ENCODE assay signal across 1 cellular context in the genomic region with DNA sequence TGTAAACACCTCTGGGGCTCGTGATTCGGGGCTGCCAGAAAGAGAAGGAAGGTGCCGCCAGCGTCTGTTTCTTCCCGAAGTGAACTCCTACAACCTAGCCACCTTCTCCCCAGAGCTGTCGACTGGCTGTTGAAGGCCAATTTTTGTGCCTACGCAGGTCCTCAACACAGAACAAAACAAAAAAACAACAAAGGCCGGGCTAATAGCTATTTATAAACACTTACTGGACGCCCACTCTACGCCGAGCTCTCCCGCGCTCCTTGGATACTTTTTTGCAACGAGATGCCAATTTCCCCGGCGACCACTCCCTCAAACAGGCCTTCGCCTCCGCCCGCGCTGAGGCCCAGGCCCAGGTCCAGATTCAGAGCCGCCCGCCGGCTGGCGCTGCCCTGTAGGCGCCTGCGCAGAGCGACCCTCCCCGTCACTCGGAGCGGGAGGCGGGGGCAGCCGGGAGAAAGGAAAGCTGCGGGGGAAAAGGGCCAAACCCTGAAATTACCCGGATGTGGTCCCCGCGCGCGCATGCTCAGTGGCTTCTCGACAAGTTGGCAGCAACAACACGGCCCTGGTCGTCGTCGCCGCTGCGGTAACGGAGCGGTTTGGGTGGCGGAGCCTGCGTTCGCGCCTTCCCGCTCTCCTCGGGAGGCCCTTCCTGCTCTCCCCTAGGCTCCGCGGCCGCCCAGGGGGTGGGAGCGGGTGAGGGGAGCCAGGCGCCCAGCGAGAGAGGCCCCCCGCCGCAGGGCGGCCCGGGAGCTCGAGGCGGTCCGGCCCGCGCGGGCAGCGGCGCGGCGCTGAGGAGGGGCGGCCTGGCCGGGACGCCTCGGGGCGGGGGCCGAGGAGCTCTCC.
TF ChIP-seq lines count a peak whose summit lies in the region.

A gene (plus strand): TSS at position 520 of the 843 bp plus-strand sequence. CDS start 16,834 bp downstream, outside the sequence.

TF ChIP-seq in HepG2, 621 proteins besides CTCF, POLR2A, EP300 and RAD21 (continued from another document and continues in another):
- TF ChIP-seq ZNF282 (IDR thresholded peaks at IDR 0.05; ENCODE audit: partially characterized antibody), result no peak
- 0 out of 2 replicates have a peak, but pooled peaks have one; percentile 46 for TF ChIP-seq ZNF788 (CRISPR knock-in tag; IDR thresholded peaks at IDR 0.05; ENCODE audit: borderline replicate concordance)
- TF ChIP-seq MTA3 (CRISPR knock-in tag; IDR thresholded peaks at IDR 0.05), result no peak
- TF ChIP-seq, protein P1, sequence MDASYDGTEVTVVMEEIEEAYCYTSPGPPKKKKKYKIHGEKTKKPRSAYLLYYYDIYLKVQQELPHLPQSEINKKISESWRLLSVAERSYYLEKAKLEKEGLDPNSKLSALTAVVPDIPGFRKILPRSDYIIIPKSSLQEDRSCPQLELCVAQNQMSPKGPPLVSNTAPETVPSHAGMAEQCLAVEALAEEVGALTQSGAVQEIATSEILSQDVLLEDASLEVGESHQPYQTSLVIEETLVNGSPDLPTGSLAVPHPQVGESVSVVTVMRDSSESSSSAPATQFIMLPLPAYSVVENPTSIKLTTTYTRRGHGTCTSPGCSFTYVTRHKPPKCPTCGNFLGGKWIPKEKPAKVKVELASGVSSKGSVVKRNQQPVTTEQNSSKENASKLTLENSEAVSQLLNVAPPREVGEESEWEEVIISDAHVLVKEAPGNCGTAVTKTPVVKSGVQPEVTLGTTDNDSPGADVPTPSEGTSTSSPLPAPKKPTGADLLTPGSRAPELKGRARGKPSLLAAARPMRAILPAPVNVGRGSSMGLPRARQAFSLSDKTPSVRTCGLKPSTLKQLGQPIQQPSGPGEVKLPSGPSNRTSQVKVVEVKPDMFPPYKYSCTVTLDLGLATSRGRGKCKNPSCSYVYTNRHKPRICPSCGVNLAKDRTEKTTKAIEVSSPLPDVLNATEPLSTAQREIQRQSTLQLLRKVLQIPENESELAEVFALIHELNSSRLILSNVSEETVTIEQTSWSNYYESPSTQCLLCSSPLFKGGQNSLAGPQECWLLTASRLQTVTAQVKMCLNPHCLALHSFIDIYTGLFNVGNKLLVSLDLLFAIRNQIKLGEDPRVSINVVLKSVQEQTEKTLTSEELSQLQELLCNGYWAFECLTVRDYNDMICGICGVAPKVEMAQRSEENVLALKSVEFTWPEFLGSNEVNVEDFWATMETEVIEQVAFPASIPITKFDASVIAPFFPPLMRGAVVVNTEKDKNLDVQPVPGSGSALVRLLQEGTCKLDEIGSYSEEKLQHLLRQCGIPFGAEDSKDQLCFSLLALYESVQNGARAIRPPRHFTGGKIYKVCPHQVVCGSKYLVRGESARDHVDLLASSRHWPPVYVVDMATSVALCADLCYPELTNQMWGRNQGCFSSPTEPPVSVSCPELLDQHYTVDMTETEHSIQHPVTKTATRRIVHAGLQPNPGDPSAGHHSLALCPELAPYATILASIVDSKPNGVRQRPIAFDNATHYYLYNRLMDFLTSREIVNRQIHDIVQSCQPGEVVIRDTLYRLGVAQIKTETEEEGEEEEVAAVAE (CRISPR knock-in tag; IDR thresholded peaks at IDR 0.05; ENCODE audit: borderline replicate concordance), result no peak
- 0 out of 2 replicates have a peak, but pooled peaks have one; percentile 17 for TF ChIP-seq ZFYVE20 (CRISPR knock-in tag; IDR thresholded peaks at IDR 0.05; ENCODE audit: borderline replicate concordance, low read depth)
- TF ChIP-seq ZNF777 (CRISPR knock-in tag; IDR thresholded peaks at IDR 0.05), result peak; percentile 49
- TF ChIP-seq NCOA1 (CRISPR knock-in tag; IDR thresholded peaks at IDR 0.05), result no peak
- no peak for TF ChIP-seq ZNF296 (CRISPR knock-in tag; conservative IDR thresholded peaks at IDR 0.05)
- TF ChIP-seq CENPX (CRISPR knock-in tag; IDR thresholded peaks at IDR 0.05), result no peak
- no peak; the same call in 1 of the 2 replicates for TF ChIP-seq ZNF766 (CRISPR knock-in tag; IDR thresholded peaks at IDR 0.05; ENCODE audit: borderline replicate concordance)
- TF ChIP-seq ZNF878 (CRISPR knock-in tag; IDR thresholded peaks at IDR 0.05), result 0 out of 2 replicates have a peak, but pooled peaks have one; percentile 47
- no peak for TF ChIP-seq ZNF329 (CRISPR knock-in tag; IDR thresholded peaks at IDR 0.05; ENCODE audit: low read depth)
- no peak for TF ChIP-seq ZEB1 (IDR thresholded peaks at IDR 0.05; ENCODE audit: insufficient replicate concordance, low read depth)
- no peak for TF ChIP-seq RORA (CRISPR knock-in tag; IDR thresholded peaks at IDR 0.05)
- peak; percentile 63 for TF ChIP-seq ZSCAN29 (CRISPR knock-in tag; conservative IDR thresholded peaks at IDR 0.05)
- TF ChIP-seq NFIB (CRISPR knock-in tag; IDR thresholded peaks at IDR 0.05; ENCODE audit: borderline replicate concordance), result no peak
- TF ChIP-seq ZNF333 (CRISPR knock-in tag; IDR thresholded peaks at IDR 0.05; ENCODE audit: borderline replicate concordance), result 0 out of 2 replicates have a peak, but pooled peaks have one; percentile 43
- TF ChIP-seq ATAD3A (CRISPR knock-in tag; IDR thresholded peaks at IDR 0.05), result no peak
- TF ChIP-seq KLF6 (CRISPR knock-in tag; IDR thresholded peaks at IDR 0.05), result peak; percentile 28; the same call in 1 of the 2 replicates
- no peak for TF ChIP-seq ZNF558 (CRISPR knock-in tag; IDR thresholded peaks at IDR 0.05; ENCODE audit: borderline replicate concordance)
- TF ChIP-seq ZNF274 (CRISPR knock-in tag; IDR thresholded peaks at IDR 0.05), result peak; percentile 85
- TF ChIP-seq, protein P2, sequence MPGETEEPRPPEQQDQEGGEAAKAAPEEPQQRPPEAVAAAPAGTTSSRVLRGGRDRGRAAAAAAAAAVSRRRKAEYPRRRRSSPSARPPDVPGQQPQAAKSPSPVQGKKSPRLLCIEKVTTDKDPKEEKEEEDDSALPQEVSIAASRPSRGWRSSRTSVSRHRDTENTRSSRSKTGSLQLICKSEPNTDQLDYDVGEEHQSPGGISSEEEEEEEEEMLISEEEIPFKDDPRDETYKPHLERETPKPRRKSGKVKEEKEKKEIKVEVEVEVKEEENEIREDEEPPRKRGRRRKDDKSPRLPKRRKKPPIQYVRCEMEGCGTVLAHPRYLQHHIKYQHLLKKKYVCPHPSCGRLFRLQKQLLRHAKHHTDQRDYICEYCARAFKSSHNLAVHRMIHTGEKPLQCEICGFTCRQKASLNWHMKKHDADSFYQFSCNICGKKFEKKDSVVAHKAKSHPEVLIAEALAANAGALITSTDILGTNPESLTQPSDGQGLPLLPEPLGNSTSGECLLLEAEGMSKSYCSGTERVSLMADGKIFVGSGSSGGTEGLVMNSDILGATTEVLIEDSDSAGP (CRISPR knock-in tag; IDR thresholded peaks at IDR 0.05; ENCODE audit: borderline replicate concordance), result peak; percentile 71; the same call in 1 of the 2 replicates
- TF ChIP-seq, protein P3, sequence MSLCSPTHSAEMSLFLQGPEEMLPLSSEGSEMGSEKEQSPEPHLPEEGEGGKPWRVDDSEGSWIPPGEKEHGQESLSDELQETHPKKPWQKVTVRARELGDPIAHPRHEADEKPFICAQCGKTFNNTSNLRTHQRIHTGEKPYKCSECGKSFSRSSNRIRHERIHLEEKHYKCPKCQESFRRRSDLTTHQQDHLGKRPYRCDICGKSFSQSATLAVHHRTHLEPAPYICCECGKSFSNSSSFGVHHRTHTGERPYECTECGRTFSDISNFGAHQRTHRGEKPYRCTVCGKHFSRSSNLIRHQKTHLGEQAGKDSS (CRISPR knock-in tag; IDR thresholded peaks at IDR 0.05; ENCODE audit: borderline replicate concordance, low read depth), result no peak
- TF ChIP-seq BHLHE40 (IDR thresholded peaks at IDR 0.05; ENCODE audit: low read length), result no peak
- no peak for TF ChIP-seq ZNF33A (CRISPR knock-in tag; IDR thresholded peaks at IDR 0.05; ENCODE audit: borderline replicate concordance)
- no peak for TF ChIP-seq ZBTB7B (CRISPR knock-in tag; IDR thresholded peaks at IDR 0.05)
- TF ChIP-seq RFX3 (CRISPR knock-in tag; IDR thresholded peaks at IDR 0.05), result no peak
- 0 out of 2 replicates have a peak, but pooled peaks have one; percentile 26 for TF ChIP-seq ZBTB21 (CRISPR knock-in tag; IDR thresholded peaks at IDR 0.05)
- peak; percentile 95 for TF ChIP-seq ZFX (CRISPR knock-in tag; IDR thresholded peaks at IDR 0.05; ENCODE audit: low read depth)
- peak; percentile 68; the same call in 1 of the 2 replicates for TF ChIP-seq IRX3 (CRISPR knock-in tag; IDR thresholded peaks at IDR 0.05; ENCODE audit: borderline replicate concordance, low read depth)
- TF ChIP-seq, protein P4, sequence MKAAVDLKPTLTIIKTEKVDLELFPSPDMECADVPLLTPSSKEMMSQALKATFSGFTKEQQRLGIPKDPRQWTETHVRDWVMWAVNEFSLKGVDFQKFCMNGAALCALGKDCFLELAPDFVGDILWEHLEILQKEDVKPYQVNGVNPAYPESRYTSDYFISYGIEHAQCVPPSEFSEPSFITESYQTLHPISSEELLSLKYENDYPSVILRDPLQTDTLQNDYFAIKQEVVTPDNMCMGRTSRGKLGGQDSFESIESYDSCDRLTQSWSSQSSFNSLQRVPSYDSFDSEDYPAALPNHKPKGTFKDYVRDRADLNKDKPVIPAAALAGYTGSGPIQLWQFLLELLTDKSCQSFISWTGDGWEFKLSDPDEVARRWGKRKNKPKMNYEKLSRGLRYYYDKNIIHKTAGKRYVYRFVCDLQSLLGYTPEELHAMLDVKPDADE (CRISPR knock-in tag; IDR thresholded peaks at IDR 0.05), result 0 out of 2 replicates have a peak, but pooled peaks have one; percentile 42
- TF ChIP-seq, protein P5, sequence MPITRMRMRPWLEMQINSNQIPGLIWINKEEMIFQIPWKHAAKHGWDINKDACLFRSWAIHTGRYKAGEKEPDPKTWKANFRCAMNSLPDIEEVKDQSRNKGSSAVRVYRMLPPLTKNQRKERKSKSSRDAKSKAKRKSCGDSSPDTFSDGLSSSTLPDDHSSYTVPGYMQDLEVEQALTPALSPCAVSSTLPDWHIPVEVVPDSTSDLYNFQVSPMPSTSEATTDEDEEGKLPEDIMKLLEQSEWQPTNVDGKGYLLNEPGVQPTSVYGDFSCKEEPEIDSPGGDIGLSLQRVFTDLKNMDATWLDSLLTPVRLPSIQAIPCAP (CRISPR knock-in tag; IDR thresholded peaks at IDR 0.05; ENCODE audit: low read depth), result no peak
- peak; percentile 59; the same call in 1 of the 2 replicates for TF ChIP-seq NFKB2 (CRISPR knock-in tag; IDR thresholded peaks at IDR 0.05; ENCODE audit: borderline replicate concordance)
- peak; percentile 64; the same call in 1 of the 2 replicates for TF ChIP-seq ZNF136 (CRISPR knock-in tag; IDR thresholded peaks at IDR 0.05; ENCODE audit: low read depth)
- peak; percentile 45; the same call in 1 of the 2 replicates for TF ChIP-seq KDM3A (CRISPR knock-in tag; IDR thresholded peaks at IDR 0.05; ENCODE audit: low read depth)
- peak; percentile 76; the same call in 1 of the 2 replicates for TF ChIP-seq ZSCAN21 (CRISPR knock-in tag; IDR thresholded peaks at IDR 0.05; ENCODE audit: borderline replicate concordance)
- TF ChIP-seq KDM1A (CRISPR knock-in tag; IDR thresholded peaks at IDR 0.05), result no peak
- TF ChIP-seq ZFY (CRISPR knock-in tag; IDR thresholded peaks at IDR 0.05), result peak; percentile 94
- no peak for TF ChIP-seq ZNF232 (CRISPR knock-in tag; IDR thresholded peaks at IDR 0.05; ENCODE audit: borderline replicate concordance)
- TF ChIP-seq RFXAP (CRISPR knock-in tag; IDR thresholded peaks at IDR 0.05; ENCODE audit: borderline replicate concordance), result 0 out of 2 replicates have a peak, but pooled peaks have one; percentile 25
- no peak for TF ChIP-seq MIER2 (CRISPR knock-in tag; IDR thresholded peaks at IDR 0.05)
- TF ChIP-seq ZNF615 (CRISPR knock-in tag; IDR thresholded peaks at IDR 0.05; ENCODE audit: borderline replicate concordance), result no peak
- TF ChIP-seq, protein P6, sequence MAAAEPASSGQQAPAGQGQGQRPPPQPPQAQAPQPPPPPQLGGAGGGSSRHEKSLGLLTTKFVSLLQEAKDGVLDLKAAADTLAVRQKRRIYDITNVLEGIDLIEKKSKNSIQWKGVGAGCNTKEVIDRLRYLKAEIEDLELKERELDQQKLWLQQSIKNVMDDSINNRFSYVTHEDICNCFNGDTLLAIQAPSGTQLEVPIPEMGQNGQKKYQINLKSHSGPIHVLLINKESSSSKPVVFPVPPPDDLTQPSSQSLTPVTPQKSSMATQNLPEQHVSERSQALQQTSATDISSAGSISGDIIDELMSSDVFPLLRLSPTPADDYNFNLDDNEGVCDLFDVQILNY (CRISPR knock-in tag; conservative IDR thresholded peaks at IDR 0.05), result no peak
- no peak for TF ChIP-seq ZNF75D (CRISPR knock-in tag; IDR thresholded peaks at IDR 0.05; ENCODE audit: borderline replicate concordance)
- TF ChIP-seq CEBPG (CRISPR knock-in tag; IDR thresholded peaks at IDR 0.05), result no peak
- TF ChIP-seq SATB2 (CRISPR knock-in tag; IDR thresholded peaks at IDR 0.05), result no peak
- no peak for TF ChIP-seq ZNF460 (CRISPR knock-in tag; IDR thresholded peaks at IDR 0.05; ENCODE audit: borderline replicate concordance)
- TF ChIP-seq CENPT (CRISPR knock-in tag; IDR thresholded peaks at IDR 0.05; ENCODE audit: low read depth), result peak; percentile 83; the same call in 1 of the 2 replicates
- no peak for TF ChIP-seq RFXANK (CRISPR knock-in tag; IDR thresholded peaks at IDR 0.05)
- TF ChIP-seq, protein P7, sequence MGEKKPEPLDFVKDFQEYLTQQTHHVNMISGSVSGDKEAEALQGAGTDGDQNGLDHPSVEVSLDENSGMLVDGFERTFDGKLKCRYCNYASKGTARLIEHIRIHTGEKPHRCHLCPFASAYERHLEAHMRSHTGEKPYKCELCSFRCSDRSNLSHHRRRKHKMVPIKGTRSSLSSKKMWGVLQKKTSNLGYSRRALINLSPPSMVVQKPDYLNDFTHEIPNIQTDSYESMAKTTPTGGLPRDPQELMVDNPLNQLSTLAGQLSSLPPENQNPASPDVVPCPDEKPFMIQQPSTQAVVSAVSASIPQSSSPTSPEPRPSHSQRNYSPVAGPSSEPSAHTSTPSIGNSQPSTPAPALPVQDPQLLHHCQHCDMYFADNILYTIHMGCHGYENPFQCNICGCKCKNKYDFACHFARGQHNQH (CRISPR knock-in tag; IDR thresholded peaks at IDR 0.05), result no peak; the same call in 1 of the 2 replicates
- TF ChIP-seq, protein P8, sequence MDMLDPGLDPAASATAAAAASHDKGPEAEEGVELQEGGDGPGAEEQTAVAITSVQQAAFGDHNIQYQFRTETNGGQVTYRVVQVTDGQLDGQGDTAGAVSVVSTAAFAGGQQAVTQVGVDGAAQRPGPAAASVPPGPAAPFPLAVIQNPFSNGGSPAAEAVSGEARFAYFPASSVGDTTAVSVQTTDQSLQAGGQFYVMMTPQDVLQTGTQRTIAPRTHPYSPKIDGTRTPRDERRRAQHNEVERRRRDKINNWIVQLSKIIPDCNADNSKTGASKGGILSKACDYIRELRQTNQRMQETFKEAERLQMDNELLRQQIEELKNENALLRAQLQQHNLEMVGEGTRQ (IDR thresholded peaks at IDR 0.05; ENCODE audit: low read depth, low read length), result no peak
- TF ChIP-seq, protein P8 (CRISPR knock-in tag; IDR thresholded peaks at IDR 0.05; ENCODE audit: borderline replicate concordance), result no peak
- no peak for TF ChIP-seq ZNF772 (CRISPR knock-in tag; IDR thresholded peaks at IDR 0.05)
- 0 out of 2 replicates have a peak, but pooled peaks have one; percentile 1 for TF ChIP-seq PHF20 (CRISPR knock-in tag; IDR thresholded peaks at IDR 0.05)
- peak; percentile 88; the same call in 1 of the 2 replicates for TF ChIP-seq PRMT3 (CRISPR knock-in tag; IDR thresholded peaks at IDR 0.05; ENCODE audit: borderline replicate concordance, low read depth)
- no peak for TF ChIP-seq ZNF660 (CRISPR knock-in tag; IDR thresholded peaks at IDR 0.05; ENCODE audit: borderline replicate concordance, low read depth)
